29 cellular contexts compared by ENCODE assay signal in genomic region chr16:53605356-53605755, GRCh38.
"Had no signal": no experiment of that assay in that cellular context is flagged by ENCODE, and none has a peak within 500 bp of the region (broad histone marks: within the 10 kb centered on the region; RNA-seq: fewer than 3 reads in every experiment).

No MANE protein-coding gene starts in this region.

- H3K27ac ChIP-seq: brain microvascular endothelial cell, WERI-Rb-1 had no signal

- ATAC-seq: activated CD8-positive, alpha-beta memory T cell treated with anti-CD3 and anti-CD28 coated beads, Interleukin-2, amount 10 ng/mL, durations not matched to agents 7 days and 5 days; Panc1 had no signal

- H3K9me3 Mint-ChIP-seq: activated CD4-positive, alpha-beta memory T cell treated with anti-CD3 and anti-CD28 coated beads, Interleukin-2, amount 10 ng/mL, durations not matched to agents 7 days and 5 days; activated naive CD4-positive, alpha-beta T cell treated with anti-CD3 and anti-CD28 coated beads, Interleukin-2, amount 10 ng/mL, durations not matched to agents 7 days and 5 days; activated naive CD8-positive, alpha-beta T cell treated with anti-CD3 and anti-CD28 coated beads for 36 hours had no signal

- H3K36me3 ChIP-seq: brain microvascular endothelial cell, WERI-Rb-1 had no signal

- H3K36me3 Mint-ChIP-seq: activated CD8-positive, alpha-beta memory T cell treated with anti-CD3 and anti-CD28 coated beads, Interleukin-2, amount 10 ng/mL, durations not matched to agents 7 days and 5 days; activated naive CD4-positive, alpha-beta T cell treated with anti-CD3 and anti-CD28 coated beads, Interleukin-2, amount 10 ng/mL, durations not matched to agents 7 days and 5 days had no signal

- H3K27ac Mint-ChIP-seq: activated CD4-positive, alpha-beta memory T cell treated with anti-CD3 and anti-CD28 coated beads, Interleukin-2, amount 10 ng/mL, durations not matched to agents 7 days and 5 days; activated CD8-positive, alpha-beta memory T cell treated with anti-CD3 and anti-CD28 coated beads, Interleukin-2, amount 10 ng/mL, durations not matched to agents 7 days and 5 days; activated naive CD4-positive, alpha-beta T cell treated with anti-CD3 and anti-CD28 coated beads, Interleukin-2, amount 10 ng/mL, durations not matched to agents 7 days and 5 days; activated naive CD8-positive, alpha-beta T cell treated with anti-CD3 and anti-CD28 coated beads for 36 hours had no signal

- H3K27me3 ChIP-seq: brain microvascular endothelial cell had no signal

- H3K4me1 Mint-ChIP-seq: activated CD4-positive, alpha-beta memory T cell treated with anti-CD3 and anti-CD28 coated beads, Interleukin-2, amount 10 ng/mL, durations not matched to agents 7 days and 5 days; activated CD8-positive, alpha-beta memory T cell treated with anti-CD3 and anti-CD28 coated beads, Interleukin-2, amount 10 ng/mL, durations not matched to agents 7 days and 5 days; activated naive CD4-positive, alpha-beta T cell treated with anti-CD3 and anti-CD28 coated beads, Interleukin-2, amount 10 ng/mL, durations not matched to agents 7 days and 5 days; activated naive CD8-positive, alpha-beta T cell treated with anti-CD3 and anti-CD28 coated beads for 36 hours had no signal

- DNase-seq: activated CD4-positive, alpha-beta memory T cell treated with anti-CD3 and anti-CD28 coated beads, Interleukin-2, amount 10 ng/mL, durations not matched to agents 7 days and 5 days; activated CD4-positive, alpha-beta T cell treated with anti-CD3 and anti-CD28 coated beads for 1 hour; activated CD4-positive, alpha-beta T cell treated with anti-CD3 and anti-CD28 coated beads for 48 hours; activated CD4-positive, CD25-positive, alpha-beta regulatory T cell; activated CD8-positive, alpha-beta memory T cell treated with anti-CD3 and anti-CD28 coated beads for 24 hours; activated CD8-positive, alpha-beta memory T cell treated with anti-CD3 and anti-CD28 coated beads, Interleukin-2, amount 10 ng/mL, durations not matched to agents 7 days and 5 days; activated CD8-positive, alpha-beta memory T cell treated with anti-CD3 and anti-CD28 coated beads, Interleukin-2, amount 50 U/mL, for 48 hours; activated effector memory CD4-positive, alpha-beta T cell treated with Interleukin-2 at 50 U/mL for 16 hours; activated naive CD4-positive, alpha-beta T cell treated with anti-CD3 and anti-CD28 coated beads, Interleukin-2, amount 10 ng/mL, durations not matched to agents 7 days and 5 days; activated naive CD8-positive, alpha-beta T cell treated with anti-CD3 and anti-CD28 coated beads for 36 hours; activated T-cell treated with anti-CD3 and anti-CD28 coated beads, Interleukin-2, amount 50 U/mL, for 48 hours; amniotic stem cell; aorta; brain microvascular endothelial cell; central memory CD4-positive, alpha-beta T cell; NCI-H1092 treated with DMSO at 0.1 percent for 48 hours; NCI-H1417; NCI-H146; NCI-H187; NCI-H2029 treated with DMSO at 0.1 percent for 48 hours; NCI-H2107; NCI-H2171; NCI-H226; NCI-H446 treated with DMSO at 0.1 percent for 48 hours; RPMI8226; SHP77 treated with DMSO at 0.1 percent for 48 hours; T1000; WERI-Rb-1 had no signal

- H3K4me3 Mint-ChIP-seq: activated CD4-positive, alpha-beta memory T cell treated with anti-CD3 and anti-CD28 coated beads, Interleukin-2, amount 10 ng/mL, durations not matched to agents 7 days and 5 days; activated CD8-positive, alpha-beta memory T cell treated with anti-CD3 and anti-CD28 coated beads, Interleukin-2, amount 10 ng/mL, durations not matched to agents 7 days and 5 days; activated naive CD4-positive, alpha-beta T cell treated with anti-CD3 and anti-CD28 coated beads, Interleukin-2, amount 10 ng/mL, durations not matched to agents 7 days and 5 days; activated naive CD8-positive, alpha-beta T cell treated with anti-CD3 and anti-CD28 coated beads for 36 hours had no signal

- H3K27me3 Mint-ChIP-seq: activated CD4-positive, alpha-beta memory T cell treated with anti-CD3 and anti-CD28 coated beads, Interleukin-2, amount 10 ng/mL, durations not matched to agents 7 days and 5 days; activated CD8-positive, alpha-beta memory T cell treated with anti-CD3 and anti-CD28 coated beads, Interleukin-2, amount 10 ng/mL, durations not matched to agents 7 days and 5 days; activated naive CD4-positive, alpha-beta T cell treated with anti-CD3 and anti-CD28 coated beads, Interleukin-2, amount 10 ng/mL, durations not matched to agents 7 days and 5 days; activated naive CD8-positive, alpha-beta T cell treated with anti-CD3 and anti-CD28 coated beads for 36 hours had no signal
